26 cellular contexts compared by ENCODE assay signal in genomic region chr18:22697561-22697960, GRCh38.
"Had no signal": no experiment of that assay in that cellular context is flagged by ENCODE, and none has a peak within 500 bp of the region (broad histone marks: within the 10 kb centered on the region; RNA-seq: fewer than 3 reads in every experiment).

No MANE protein-coding gene starts in this region.

- H3K4me1 ChIP-seq: suprapubic skin, testis, thyroid gland, tibial nerve had no signal

- H3K27me3 ChIP-seq: stomach, suprapubic skin, testis, thyroid gland, tibial artery, tibial nerve, transverse colon, upper lobe of left lung, upper lobe of right lung, uterus, vagina had no signal

- ATAC-seq: stimulated activated effector memory CD8-positive, alpha-beta T cell treated with anti-CD3 and anti-CD28 coated beads, Interleukin-12 subunit alpha, Interleukin-12 subunit beta, amount 100 ng/mL, for 72 hours; stimulated activated memory B cell treated with anti-CD40 and anti-IgM and Interleukin-4, amounts not matched to agents 10 μg/mL and 1 μg/mL and 100 μg/mL, for 72 hours; stimulated activated naive B cell treated with anti-CD40 and anti-IgM and Interleukin-4, amounts not matched to agents 10 μg/mL and 1 μg/mL and 100 μg/mL, for 72 hours; stimulated activated naive CD8-positive, alpha-beta T cell treated with anti-CD3 and anti-CD28 coated beads, Interleukin-15, amount 100 ng/mL, for 72 hours; stimulated activated naive CD8-positive, alpha-beta T cell treated with anti-CD3 and anti-CD28 coated beads, Interleukin-15, Interleukin-2, amounts not matched to agents 100 U/mL and 50 U/mL, for 24 hours; upper lobe of right lung had no signal

- DNase-seq: stimulated activated CD4-positive, alpha-beta T cell treated with anti-CD3 and anti-CD28 coated beads, Interleukin-2, amount 100 ng/mL, for 48 hours; stimulated activated CD4-positive, alpha-beta T cell treated with anti-CD3 and anti-CD28 coated beads, Interleukin-4, amount 100 ng/mL, for 1 hour; stimulated activated CD4-positive, alpha-beta T cell treated with anti-CD3 and anti-CD28 coated beads, Interleukin-4, amount 100 ng/mL, for 24 hours; stimulated activated CD4-positive, alpha-beta T cell treated with anti-CD3 and anti-CD28 coated beads, Interleukin-4, amount 100 ng/mL, for 4 hours; stimulated activated CD8-positive, alpha-beta memory T cell treated with anti-CD3 and anti-CD28 coated beads, Interleukin-4, amount 100 ng/mL, for 48 hours; stimulated activated naive B cell treated with anti-CD40 and anti-IgM and Interleukin-4, amounts not matched to agents 10 μg/mL and 1 μg/mL and 100 μg/mL, for 72 hours; stimulated activated naive CD4-positive, alpha-beta T cell; stimulated activated naive CD4-positive, alpha-beta T cell treated with Interleukin-2 at 50 U/mL for 16 hours; stimulated activated naive CD8-positive, alpha-beta T cell treated with anti-CD3 and anti-CD28 coated beads, Interleukin-15, amount 100 ng/mL, for 72 hours; stimulated activated naive CD8-positive, alpha-beta T cell treated with anti-CD3 and anti-CD28 coated beads, Interleukin-15, Interleukin-2, amounts not matched to agents 100 U/mL and 50 U/mL, for 24 hours; stomach; substantia nigra; testis; thyroid gland; tibial artery; transverse colon; trophoblast cell; upper lobe of left lung; upper lobe of right lung; uterus had no signal

- H3K27ac ChIP-seq: stomach, suprapubic skin, testis, thoracic aorta, thyroid gland, tibial artery, tibial nerve, transverse colon, upper lobe of left lung, upper lobe of right lung, vagina had no signal

- H3K36me3 ChIP-seq: stomach, suprapubic skin, thoracic aorta, thyroid gland, tibial artery, tibial nerve, transverse colon, upper lobe of left lung, upper lobe of right lung, uterus, vagina had no signal

- H3K9me3 ChIP-seq: stomach, suprapubic skin, testis, thoracic aorta, thyroid gland, tibial artery, tibial nerve, transverse colon, upper lobe of left lung, upper lobe of right lung, uterus, vagina had no signal

- H3K4me3 ChIP-seq: stomach, suprapubic skin, testis, thoracic aorta, thyroid gland, tibial artery, tibial nerve, transverse colon, upper lobe of left lung, upper lobe of right lung, uterus, vagina had no signal
